ENCODE assay signal across 8 cellular contexts in genomic region chr17:78214016-78214705, GRCh38. TPM values are rescaled to one million over a fixed set of nuclear protein-coding genes. Genes with fewer than 3 reads are reported as not detected.
DNase-seq lines count a peak whose midpoint lies in the region; ATAC-seq and TF ChIP-seq lines count a peak whose summit lies in the region.

BIRC5 (plus strand) TSS chr17:78214253; CDS start chr17:78214317, 64 bp downstream.

- peak within 1 kb of the TSS; percentile 91 for H3K27ac Mint-ChIP-seq in activated T-helper 1 cell treated with anti-CD3 and anti-CD28 coated beads, Interleukin-12 subunit alpha, Interleukin-12 subunit beta, Interleukin-2, Interleukin-4 antibody, amounts not matched to agents 30 ng/mL and 10 ng/mL and 1 ng/mL, durations not matched to agents 14 hours and 24 hours and 36 hours
- H3K27ac Mint-ChIP-seq in nephron = peak within 1 kb of the TSS; percentile 35 to 89 (median 75)

- TF ChIP-seq CTCF in RWPE1 (conservative IDR thresholded peaks at IDR 0.05; ENCODE audit: low read depth) (no peak), fibroblast of pulmonary artery (IDR thresholded peaks at IDR 0.05; ENCODE audit: low read length, missing control alignments) (no peak), nephron (IDR thresholded peaks at IDR 0.05; ENCODE audit: unreplicated experiment in 3 of 3) (no peak)

- H3K4me3 ChIP-seq in fibroblast of pulmonary artery (replicated peaks; ENCODE audit: low read depth, low read length) = peak within 1 kb of the TSS; percentile 74

- POLR2A ChIA-PET in RWPE1 (lab: Yijun Ruan, JAX; ENCODE audit: low non-redundant PET) = no interaction called here

- no peaks in the 10 kb centered on the region for H3K9me3 Mint-ChIP-seq in activated T-helper 1 cell treated with anti-CD3 and anti-CD28 coated beads, Interleukin-12 subunit alpha, Interleukin-12 subunit beta, Interleukin-2, Interleukin-4 antibody, amounts not matched to agents 30 ng/mL and 10 ng/mL and 1 ng/mL, durations not matched to agents 14 hours and 24 hours and 36 hours
- no peaks in the 10 kb centered on the region for H3K9me3 Mint-ChIP-seq in nephron

- DNase-seq in DMS 273 treated with DMSO at 0.1 percent for 48 hours (lab: John Stamatoyannopoulos, UW) = peak; percentile 73
- peak; percentile 83 for DNase-seq in M059J (ENCODE audit: low read depth)
- peak; percentile 94 for DNase-seq in RWPE1 (ENCODE audit: low spot score)
- DNase-seq in activated T-helper 1 cell treated with anti-CD3 and anti-CD28 coated beads, Interleukin-12 subunit alpha, Interleukin-12 subunit beta, Interleukin-2, Interleukin-4 antibody, amounts not matched to agents 30 ng/mL and 10 ng/mL and 1 ng/mL, durations not matched to agents 14 hours and 24 hours and 36 hours (ENCODE audit: low spot score) = peak; percentile 86
- DNase-seq in fibroblast of pulmonary artery (ENCODE audit: low read depth) = peak; percentile 84
- DNase-seq in stimulated activated naive CD4-positive, alpha-beta T cell (lab: John Stamatoyannopoulos, UW) = peak; percentile 70 to 90 (median 87)

- H3K27ac ChIP-seq in RWPE1 = peak within 1 kb of the TSS; percentile 83

- H3K27me3 Mint-ChIP-seq in activated T-helper 1 cell treated with anti-CD3 and anti-CD28 coated beads, Interleukin-12 subunit alpha, Interleukin-12 subunit beta, Interleukin-2, Interleukin-4 antibody, amounts not matched to agents 30 ng/mL and 10 ng/mL and 1 ng/mL, durations not matched to agents 14 hours and 24 hours and 36 hours (ENCODE audit: insufficient read depth) = peaks cover 2% of the 10 kb centered on the region
- no peaks in the 10 kb centered on the region for H3K27me3 Mint-ChIP-seq in nephron (ENCODE audit: low read depth)

- H3K36me3 Mint-ChIP-seq in activated T-helper 1 cell treated with anti-CD3 and anti-CD28 coated beads, Interleukin-12 subunit alpha, Interleukin-12 subunit beta, Interleukin-2, Interleukin-4 antibody, amounts not matched to agents 30 ng/mL and 10 ng/mL and 1 ng/mL, durations not matched to agents 14 hours and 24 hours and 36 hours (ENCODE audit: low read depth) = peaks cover 12% of the 10 kb centered on the region
- H3K36me3 Mint-ChIP-seq in nephron (ENCODE audit: low read depth) = peaks cover 7% of the 10 kb centered on the region

- H3K4me3 Mint-ChIP-seq in activated T-helper 1 cell treated with anti-CD3 and anti-CD28 coated beads, Interleukin-12 subunit alpha, Interleukin-12 subunit beta, Interleukin-2, Interleukin-4 antibody, amounts not matched to agents 30 ng/mL and 10 ng/mL and 1 ng/mL, durations not matched to agents 14 hours and 24 hours and 36 hours = peak within 1 kb of the TSS; percentile 96
- H3K4me3 Mint-ChIP-seq in nephron = peak within 1 kb of the TSS; percentile 89 to 91 (median 91)

- peak; percentile 92 for ATAC-seq in GM21825 (IDR thresholded peaks at IDR 0.05; ENCODE audit: unreplicated experiment)

- CTCF ChIA-PET in RWPE1 (lab: Yijun Ruan, JAX) = interaction anchor here (0.6 kb wide), 1 partner anchor 103 kb away, joined by 4 read pairs; no protein-coding TSS in a partner anchor

- intact Hi-C loops in activated T-helper 1 cell treated with anti-CD3 and anti-CD28 coated beads, Interleukin-12 subunit alpha, Interleukin-12 subunit beta, Interleukin-2, Interleukin-4 antibody, amounts not matched to agents 30 ng/mL and 10 ng/mL and 1 ng/mL, durations not matched to agents 14 hours and 24 hours and 36 hours (cut with micrococcal nuclease) = loop anchor here (1.0 kb wide), 3 partner anchors 27 to 74 kb away; partner anchors contain the start of genes AFMID and TK1

- H3K4me1 Mint-ChIP-seq in activated T-helper 1 cell treated with anti-CD3 and anti-CD28 coated beads, Interleukin-12 subunit alpha, Interleukin-12 subunit beta, Interleukin-2, Interleukin-4 antibody, amounts not matched to agents 30 ng/mL and 10 ng/mL and 1 ng/mL, durations not matched to agents 14 hours and 24 hours and 36 hours (ENCODE audit: low read depth) = peaks cover 15% of the 10 kb centered on the region
- peaks cover 10% of the 10 kb centered on the region for H3K4me1 Mint-ChIP-seq in nephron

RNA-seq across cellular contexts. Expression of gene BIRC5, which starts in this region (rescaled TPM):
- total RNA-seq in M059J (2014; rRNA removed; shearing (Covaris generic)) = 113 and 148 TPM in 2 replicates
- 39.4 and 39.6 TPM in 2 replicates for total RNA-seq in activated T-helper 1 cell treated with anti-CD3 and anti-CD28 coated beads, Interleukin-12 subunit alpha, Interleukin-12 subunit beta, Interleukin-2, Interleukin-4 antibody, amounts not matched to agents 30 ng/mL and 10 ng/mL and 1 ng/mL, durations not matched to agents 14 hours and 24 hours and 36 hours

Comparison
In these comparisons a context has a peak if more than half of its experiments do, and no peak if none do; other contexts are left out.
1. Peak in every context shown above with its lines: DNase-seq, ATAC-seq, H3K4me3 ChIP-seq and H3K27ac ChIP-seq.